Comparison of ENCODE assay signal across 8 cellular contexts in the genomic region with DNA sequence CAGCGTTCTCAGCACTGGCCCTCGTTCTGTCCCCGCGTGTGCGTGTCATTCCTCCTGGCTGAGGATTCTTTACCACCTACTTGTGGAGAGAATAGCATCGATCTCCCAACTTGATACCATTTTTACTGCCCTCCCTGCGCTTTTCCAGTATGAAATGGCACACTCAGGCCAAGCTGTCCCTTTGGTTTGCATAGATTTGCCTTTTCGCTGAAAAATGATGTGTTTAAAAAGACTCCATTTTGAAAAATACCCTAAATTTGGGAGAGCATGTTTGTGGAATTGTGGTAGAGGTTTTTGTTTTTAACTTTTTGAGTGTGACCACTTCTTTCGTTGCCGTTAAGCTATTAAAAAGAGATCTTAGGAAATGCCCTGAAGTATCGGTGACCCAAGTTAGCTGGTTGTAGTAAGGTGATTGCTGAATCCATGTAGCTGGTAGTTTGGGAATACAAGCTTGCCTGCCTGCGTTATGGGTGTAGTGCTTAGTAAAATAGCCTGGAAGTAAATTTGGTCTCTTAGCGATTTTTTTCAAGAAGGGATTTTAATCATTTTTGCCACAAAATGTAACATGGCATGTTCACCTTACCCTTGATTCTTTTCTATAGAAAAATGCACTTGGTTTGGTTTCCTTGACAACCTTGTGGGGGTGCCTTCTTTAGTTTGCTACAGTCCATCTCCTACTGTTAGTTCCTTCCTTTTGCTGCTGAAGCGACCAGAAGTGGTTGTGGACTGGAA. TPM values are rescaled to one million over a fixed set of nuclear protein-coding genes. Genes with fewer than 3 reads are reported as not detected.
A peak's percentile ranks its signal among the peaks of the same experiment; 100 is the strongest.
DNase-seq lines count a peak whose midpoint lies in the region; ATAC-seq, FAIRE-seq and TF ChIP-seq lines count a peak whose summit lies in the region.

No MANE protein-coding gene starts in this region.

- TSS peak; percentile 89 for BruUV-seq in Panc1 (replicated peaks; lab: Mats Ljungman, UMichigan)

- TF ChIP-seq CTCF in AG09309 (IDR thresholded peaks at IDR 0.05; ENCODE audit: control insufficient read depth, insufficient read depth, low read depth, low read length, missing control alignments), result no peak
- TF ChIP-seq CTCF in Panc1 (IDR thresholded peaks at IDR 0.05), result no peak
- TF ChIP-seq CTCF in H1 (IDR thresholded peaks at IDR 0.05; ENCODE audit: control extremely low read depth in 1 of 3, insufficient read depth in 1 of 3, low read depth in 1 of 3, low read length in 3 of 3), result no peak

- H3K14ac ChIP-seq in H1 (ENCODE audit: insufficient read length) (no peak overlapping the region), neuronal stem cell (ENCODE audit: low read length) (no peak overlapping the region)

- H2BK120ac ChIP-seq in H1 (replicated peaks; ENCODE audit: low read depth, low read length) (no peak overlapping the region), neuronal stem cell (ENCODE audit: low read depth, low read length) (no peak overlapping the region)

- H3K27me3 ChIP-seq in Panc1 (ENCODE audit: control insufficient read depth, insufficient read depth, low read length) (no peaks in the 10 kb centered on the region), H1 (replicated peaks in 1 of 4; ENCODE audit: control insufficient read depth in 3 of 4, extremely low read depth in 1 of 4, insufficient read depth in 3 of 4, low read length in 3 of 4) (no peaks in the 10 kb centered on the region; a peak in 1 of 7 replicates), neuronal stem cell (ENCODE audit: control insufficient read depth in 3 of 3, insufficient read depth in 3 of 3, low read depth in 1 of 3, low read length in 3 of 3) (no peaks in the 10 kb centered on the region)

- intact Hi-C loops in Panc1 (cut with micrococcal nuclease; ENCODE audit: unreplicated experiment), result no loop called here

- H3K4me1 ChIP-seq in Panc1 (ENCODE audit: control insufficient read depth, insufficient read depth, low read length), result peaks cover 16% of the 10 kb centered on the region
- peaks cover 0 to 7% (median 4%) of the 10 kb centered on the region in 4 experiments; a peak in 5 of 7 replicates for H3K4me1 ChIP-seq in H1 (replicated peaks in 1 of 4; ENCODE audit: control insufficient read depth in 3 of 4, insufficient read depth in 4 of 4, low read length in 3 of 4)
- peaks cover 3 to 8% of the 10 kb centered on the region in 2 donors for H3K4me1 ChIP-seq in neuronal stem cell (ENCODE audit: control insufficient read depth in 2 of 2, insufficient read depth in 1 of 2, low read depth in 1 of 2, low read length in 2 of 2)

- H3K23ac ChIP-seq in H1 (ENCODE audit: insufficient read length), result no peak overlapping the region
- no peak overlapping the region for H3K23ac ChIP-seq in neuronal stem cell (ENCODE audit: low read depth, low read length, poor library complexity)

- ATAC-seq in GM18907 (IDR thresholded peaks at IDR 0.05; ENCODE audit: unreplicated experiment) (peak; percentile 6), Panc1 (no peak; the same call in 1 of the 2 replicates)

- no peak for FAIRE-seq in H1 (lab: Jason Lieb, UNC)

- H4K91ac ChIP-seq in H1 (replicated peaks; ENCODE audit: insufficient read length, low read length) (no peak overlapping the region), neuronal stem cell (ENCODE audit: low read depth, low read length, poor library complexity) (no peak overlapping the region)

- WGBS in H1 (ENCODE audit: extremely low coverage in 1 of 2, insufficient coverage in 1 of 2, insufficient read length in 1 of 2, insufficient replicate concordance in 2 of 2, low coverage in 1 of 2, low lambda C conversion rate in 2 of 2, missing lambda C conversion rate in 1 of 2), 2 experiments, result 14% methylated on average over 14 of the region's 14 CpGs; no CpG with 5 or more reads in 1 of the 2 experiments
- no CpG with 5 or more reads among the region's 14 CpGs for WGBS in neuronal stem cell (ENCODE audit: extremely low coverage in 2 of 2, insufficient read length in 2 of 2, insufficient replicate concordance in 1 of 2), 2 donors

- H2BK12ac ChIP-seq in H1 (ENCODE audit: low read depth, low read length) (peak overlapping the region; percentile 40), neuronal stem cell (ENCODE audit: low read length) (no peak overlapping the region)

- peak overlapping the region; percentile 98 to 99 for H3K4me2 ChIP-seq in H1 (ENCODE audit: insufficient read depth in 1 of 2, low read depth in 2 of 2, low read length in 2 of 2)
- peak overlapping the region; percentile 93 for H3K4me2 ChIP-seq in neuronal stem cell (ENCODE audit: insufficient read depth, low read length, poor library complexity, severe bottlenecking)

- peak overlapping the region; percentile 90 to 98 (median 95) for H3K9ac ChIP-seq in H1 (replicated peaks in 1 of 4; ENCODE audit: extremely low read depth in 1 of 4, low read depth in 3 of 4, low read length in 3 of 4)
- H3K9ac ChIP-seq in neuronal stem cell (ENCODE audit: low read depth, low read length, poor library complexity), result peak overlapping the region; percentile 82

- peaks cover 6% of the 10 kb centered on the region; the same call in 1 of the 2 replicates for H3K79me1 ChIP-seq in H1 (ENCODE audit: low read depth, low read length)
- H3K79me1 ChIP-seq in neuronal stem cell (ENCODE audit: low read depth, low read length), result peaks cover 6% of the 10 kb centered on the region

- H2BK20ac ChIP-seq in H1 (ENCODE audit: low read length), result no peak overlapping the region

- H2BK5ac ChIP-seq in H1 (ENCODE audit: low read depth, low read length) (no peak overlapping the region), neuronal stem cell (ENCODE audit: low read length) (no peak overlapping the region)

- H3K79me2 ChIP-seq in H1 (ENCODE audit: control insufficient read depth in 1 of 2, insufficient read depth in 2 of 2, low read length in 2 of 2), result peaks cover 8 to 46% of the 10 kb centered on the region in 2 experiments; a peak in 3 of 4 replicates

- H3K36me3 ChIP-seq in Panc1 (ENCODE audit: control insufficient read depth, insufficient read depth, low read length) (no peaks in the 10 kb centered on the region), H1 (ENCODE audit: control insufficient read depth in 2 of 4, insufficient read depth in 4 of 4, low read length in 3 of 4) (no peaks in the 10 kb centered on the region; a peak in 1 of 8 replicates), neuronal stem cell (replicated peaks in 1 of 2; ENCODE audit: control insufficient read depth in 2 of 2, insufficient read depth in 2 of 2, low read length in 2 of 2) (no peaks in the 10 kb centered on the region)

- H2BK15ac ChIP-seq in H1 (ENCODE audit: low read length) (no peak overlapping the region; the same call in 1 of the 2 replicates), neuronal stem cell (ENCODE audit: low read length) (no peak overlapping the region)

- H2AK5ac ChIP-seq in H1 (ENCODE audit: low read depth, low read length) (0 out of 2 replicates have a peak overlapping the region, but pooled peaks have one; percentile 4), neuronal stem cell (ENCODE audit: low read depth, low read length) (no peak overlapping the region)

- DNase-seq in AG09309 (ENCODE audit: low read depth) (no peak), Panc1 (ENCODE audit: low read depth, low spot score) (no peak), H1 (ENCODE audit: low read depth in 1 of 2, low spot score in 2 of 2) (no peak), neuronal stem cell (ENCODE audit: low spot score) (no peak), NCI-H226 (no peak), NCI-H1417 treated with DMSO at 0.1 percent for 48 hours (lab: John Stamatoyannopoulos, UW) (no peak), midbrain (lab: John Stamatoyannopoulos, UW) (no peak)

- H3K56ac ChIP-seq in H1 (replicated peaks; ENCODE audit: insufficient read length, low read depth, low read length), result peak overlapping the region; percentile 3

- no peak for TF ChIP-seq POLR2A in H1 (IDR thresholded peaks at IDR 0.05; ENCODE audit: control extremely low read depth in 1 of 2, low read depth in 2 of 2, low read length in 2 of 2)

- CTCF ChIA-PET in Panc1 (lab: Charles Lee), result no interaction called here
- CTCF ChIA-PET in H1 (lab: Charles Lee; ENCODE audit: partially characterized antibody), result interaction anchor here (0.6 to 1.5 kb wide), 2 partner anchors 9 to 29 kb away, joined by 3 to 4 read pairs; no protein-coding TSS in a partner anchor

- H4K20me1 ChIP-seq in H1 (replicated peaks in 1 of 2; ENCODE audit: control insufficient read depth in 1 of 2, insufficient read depth in 2 of 2, low read length in 2 of 2), result peaks cover 2 to 11% of the 10 kb centered on the region in 2 experiments

- no peak for TF ChIP-seq RAD21 in H1 (IDR thresholded peaks at IDR 0.05 in 1 of 2, conservative IDR thresholded peaks at IDR 0.05 in 1 of 2; ENCODE audit: low read depth in 2 of 2, low read length in 2 of 2)

- H3K27ac ChIP-seq in Panc1 (ENCODE audit: low read length), result peak overlapping the region; percentile 84
- H3K27ac ChIP-seq in H1 (ENCODE audit: low read depth, low read length), result peak overlapping the region; percentile 88; the same call in 1 of the 2 replicates
- H3K27ac ChIP-seq in neuronal stem cell (replicated peaks; ENCODE audit: low read length), result no peak overlapping the region

- H3K4me3 ChIP-seq in AG09309 (ENCODE audit: control insufficient read depth, low read depth, low read length) (peak overlapping the region; percentile 75), Panc1 (ENCODE audit: low read depth in 2 of 2, low read length in 2 of 2) (peak overlapping the region; percentile 92 to 96), H1 (ENCODE audit: extremely low read depth in 1 of 4, insufficient read depth in 2 of 4, low read depth in 3 of 4, low read length in 4 of 4) (peak overlapping the region; percentile 90 to 97 (median 96)), neuronal stem cell (ENCODE audit: low read length in 2 of 2) (peak overlapping the region; percentile 56 to 90)

- H4K8ac ChIP-seq in H1 (ENCODE audit: extremely low read depth, insufficient read depth, low read length) (no peak overlapping the region), neuronal stem cell (ENCODE audit: low read depth, low read length) (no peak overlapping the region)

- TF ChIP-seq EP300 in H1 (IDR thresholded peaks at IDR 0.05; ENCODE audit: borderline replicate concordance in 1 of 2, low read depth in 2 of 2, low read length in 2 of 2), result no peak

- no peak overlapping the region for H2AFZ ChIP-seq in H1 (ENCODE audit: low read length)
- H2AFZ ChIP-seq in neuronal stem cell (ENCODE audit: low read length), result peak overlapping the region; percentile 95

- no peak overlapping the region for H3K18ac ChIP-seq in H1 (ENCODE audit: extremely low read depth, low read length)
- peak overlapping the region; percentile 94 for H3K18ac ChIP-seq in neuronal stem cell (ENCODE audit: low read length)

- POLR2A ChIA-PET in Panc1 (lab: Charles Lee) (interaction anchor here (0.6 kb wide), 1 partner anchor 136 kb away, joined by 6 read pairs; no protein-coding TSS in a partner anchor), H1 (lab: Charles Lee; ENCODE audit: partially characterized antibody) (interaction anchor here (1.8 kb wide), 1 partner anchor 16 kb away, joined by 5 read pairs; no protein-coding TSS in a partner anchor)

- in situ Hi-C loops in Panc1 (cut with HindIII; ENCODE audit: low pct_unique_long_range_greater_than_20kb, low sequenced_read_pairs), result no loop called here

- H3K9me3 ChIP-seq in Panc1 (ENCODE audit: control insufficient read depth, insufficient read depth, low read depth, low read length) (no peaks in the 10 kb centered on the region), H1 (ENCODE audit: insufficient read depth in 2 of 2, low read depth in 1 of 2, low read length in 1 of 2) (no peaks in the 10 kb centered on the region), neuronal stem cell (replicated peaks in 1 of 2; ENCODE audit: control insufficient read depth in 2 of 2, insufficient read depth in 1 of 2, low read depth in 1 of 2, low read length in 2 of 2) (no peaks in the 10 kb centered on the region)

- H3K4ac ChIP-seq in H1 (replicated peaks; ENCODE audit: insufficient read length, low read depth, low read length) (no peak overlapping the region), neuronal stem cell (ENCODE audit: low read length) (no peak overlapping the region)

- H3K23me2 ChIP-seq in H1 (ENCODE audit: low read depth, low read length), result peaks cover 5% of the 10 kb centered on the region

- H4K5ac ChIP-seq in H1 (ENCODE audit: insufficient read length, low read depth, low read length), result no peak overlapping the region

RNA-seq across cellular contexts. Expression of a gene that starts 1.0 kb away (rescaled TPM):
- total RNA-seq in Panc1 (2021; ENCODE audit: unreplicated experiment), result 17.9 TPM
- 12.7 TPM for polyA plus RNA-seq in Panc1 (2012; ENCODE audit: insufficient read length)
- total RNA-seq in H1 (2021; fragmentation: NEBNext Ultra II Directional; extraction: Animal tissue kit (Norgen Biotek cat#: 25700)), result 38.9 and 42.4 TPM in 2 replicates
- 34.9 and 41.8 TPM in 2 replicates for polyA plus RNA-seq in H1 (2011; rRNA removed)
- 40.5 TPM for polyA plus RNA-seq in H1 (2011; cell fraction: cytosol; rRNA removed)
- 26.7 TPM for polyA plus RNA-seq in H1 (2011; cell fraction: nucleus; rRNA removed)
- polyA plus RNA-seq in H1 (2012, experiment 1 of 2), result 27.4 to 32.4 TPM (median 30.6 TPM) in 4 replicates
- polyA plus RNA-seq in H1 (2012, experiment 2 of 2), result 24.9 TPM
- 19.7 TPM for polyA plus RNA-seq in H1 (2013, experiment 1 of 2)
- 18.9 TPM for polyA plus RNA-seq in H1 (2013, experiment 2 of 2)
- 20.7 and 31.5 TPM in 2 replicates for polyA minus RNA-seq in H1 (2011; rRNA and poly(A)+ RNA removed)
- polyA minus RNA-seq in H1 (2011; cell fraction: cytosol; rRNA and poly(A)+ RNA removed), result 17.8 TPM
- 50.1 TPM for polyA minus RNA-seq in H1 (2011; cell fraction: nucleus; rRNA and poly(A)+ RNA removed)
- 25.4 TPM for polyA plus RNA-seq in neuronal stem cell (2013, experiment 1 of 2)
- polyA plus RNA-seq in neuronal stem cell (2013, experiment 2 of 2), result 25.5 TPM
